In genomic region chr10:98302711-98303365, GRCh38 we compare ENCODE assay signal across 2 cellular contexts.
TF ChIP-seq lines count a peak whose summit lies in the region.

No MANE protein-coding gene starts in this region.

TF ChIP-seq in HEK293, 187 proteins besides CTCF, POLR2A, EP300 and RAD21:
- TF ChIP-seq KLF1 (tag by site-specific recombination; IDR thresholded peaks at IDR 0.05) (0 out of 2 replicates have a peak, but pooled peaks have one; percentile 11), ZIC2 (tag by site-specific recombination; IDR thresholded peaks at IDR 0.05) (peak; percentile 52), GLIS2 (tag by site-specific recombination; IDR thresholded peaks at IDR 0.05) (no peak), GLIS1 (tag by site-specific recombination; IDR thresholded peaks at IDR 0.05) (peak; percentile 49; the same call in 1 of the 2 replicates), BCL11A (tag by site-specific recombination; IDR thresholded peaks at IDR 0.05; ENCODE audit: low read depth) (no peak)

TF ChIP-seq in GM12891, 5 proteins besides CTCF, POLR2A, EP300 and RAD21:
- no peak for TF ChIP-seq TAF1 (IDR thresholded peaks at IDR 0.05; ENCODE audit: low read depth, low read length)
- TF ChIP-seq SPI1 (IDR thresholded peaks at IDR 0.05; ENCODE audit: low read depth, low read length) = no peak
- no peak for TF ChIP-seq POLR2AphosphoS5 (IDR thresholded peaks at IDR 0.05; ENCODE audit: low read depth, low read length)
- TF ChIP-seq POU2F2 (IDR thresholded peaks at IDR 0.05; ENCODE audit: low read depth, low read length) = no peak
- TF ChIP-seq PAX5 (IDR thresholded peaks at IDR 0.05; ENCODE audit: insufficient read depth, low read length, severe bottlenecking) = no peak
